Comparison of ENCODE assay signal across 8 cellular contexts in the genomic region with DNA sequence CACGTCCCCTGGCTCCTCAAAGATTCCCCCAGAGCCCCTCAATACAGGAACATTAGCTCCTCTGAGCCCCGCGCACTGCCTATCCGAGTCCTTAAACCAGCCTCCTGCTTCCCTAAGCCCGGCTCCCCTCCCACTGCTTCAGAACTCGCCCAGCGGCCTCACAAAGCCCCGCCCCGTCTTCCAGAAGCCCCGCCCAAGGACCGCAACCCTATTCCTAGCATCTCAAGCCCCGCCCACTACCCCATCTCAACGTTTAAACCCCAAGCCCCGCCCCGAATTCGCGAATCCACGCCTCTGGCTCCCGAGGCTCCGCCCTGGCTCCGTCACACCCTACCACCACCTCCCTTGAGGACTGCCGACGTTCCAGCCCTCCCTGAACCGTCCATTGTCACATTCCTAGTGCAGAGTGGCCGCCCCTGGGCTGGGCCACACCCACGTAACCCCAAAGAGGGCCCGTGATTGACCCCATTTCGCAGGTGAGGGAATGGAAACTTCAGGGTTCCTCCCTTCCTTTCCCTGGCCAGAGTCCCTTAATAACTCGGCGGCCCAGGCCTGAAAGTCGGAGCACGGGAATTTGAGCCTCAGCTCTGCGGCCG. TPM values are rescaled to one million over a fixed set of nuclear protein-coding genes. Genes with fewer than 3 reads are reported as not detected.
A peak's percentile ranks its signal among the peaks of the same experiment; 100 is the strongest.
DNase-seq lines count a peak whose midpoint lies in the region; ATAC-seq, FAIRE-seq and TF ChIP-seq lines count a peak whose summit lies in the region.

No MANE protein-coding gene starts in this region.

- no peak for FAIRE-seq in GM12891 (lab: Jason Lieb, UNC)

- H3K4me1 Mint-ChIP-seq in T-cell = peaks cover 25 to 33% (median 29%) of the 10 kb centered on the region in 3 donors

- H3K4me3 Mint-ChIP-seq in T-cell = peak overlapping the region; percentile 90 to 99 (median 90)

- peak overlapping the region; percentile 76 to 98 (median 91) for H3K4me3 ChIP-seq in heart right ventricle
- H3K4me3 ChIP-seq in upper lobe of right lung = peak overlapping the region; percentile 83

- H3K9me3 ChIP-seq in heart right ventricle = no peaks in the 10 kb centered on the region
- no peaks in the 10 kb centered on the region for H3K9me3 ChIP-seq in upper lobe of right lung

- TF ChIP-seq POLR2A in GM12891 (IDR thresholded peaks at IDR 0.05; ENCODE audit: low read depth, low read length) = no peak

- CTCF ChIA-PET in T-cell (lab: Charles Lee) = interaction anchor here (0.6 to 2.0 kb wide), 4 partner anchors 10 to 114 kb away, joined by 3 to 6 read pairs (median 3); no protein-coding TSS in a partner anchor

- peaks cover 0 to 51% (median 25%) of the 10 kb centered on the region in 9 donors for H3K4me1 ChIP-seq in heart right ventricle
- peaks cover 14% of the 10 kb centered on the region for H3K4me1 ChIP-seq in upper lobe of right lung

- H3K9me3 Mint-ChIP-seq in T-cell = no peaks in the 10 kb centered on the region

- DNase-seq in GM12891 (ENCODE audit: insufficient read length, low spot score) = peak; percentile 66
- DNase-seq in NCI-H1436 (lab: John Stamatoyannopoulos, UW) = peak; percentile 97
- peak; percentile 84 to 98 (median 93) for DNase-seq in T-cell
- DNase-seq in amniotic epithelial cell (ENCODE audit: low read depth) = peak; percentile 93
- peak; percentile 99 to 100 for DNase-seq in heart right ventricle
- DNase-seq in posterior cingulate gyrus = peak; percentile 90 to 99 (median 96)
- peak; percentile 100 for DNase-seq in upper lobe of right lung

- H3K36me3 ChIP-seq in heart right ventricle = no peaks in the 10 kb centered on the region
- no peaks in the 10 kb centered on the region for H3K36me3 ChIP-seq in upper lobe of right lung

- intact Hi-C loops in heart right ventricle (cut with DNase I) (loop anchor here (1.0 to 10.0 kb wide), 16 partner anchors 35 to 170 kb away; a partner anchor contains a TSS), posterior cingulate gyrus (cut with DNase I) (loop anchor here (2.0 kb wide), 1 partner anchor 71 kb away; no protein-coding TSS in a partner anchor), upper lobe of right lung (cut with DNase I) (no loop called here)

- H3K27me3 Mint-ChIP-seq in T-cell = no peaks in the 10 kb centered on the region

- H3K27ac ChIP-seq in heart right ventricle (peak overlapping the region; percentile 95 to 99 (median 98)), upper lobe of right lung (peak overlapping the region; percentile 91)

- H3K27me3 ChIP-seq in heart right ventricle = no peaks in the 10 kb centered on the region
- H3K27me3 ChIP-seq in upper lobe of right lung = no peaks in the 10 kb centered on the region

- WGBS in heart right ventricle, 2 donors = 1% methylated on average over 34 of the region's 34 CpGs

- ATAC-seq in HG02840 (IDR thresholded peaks at IDR 0.05; ENCODE audit: low FRiP score, unreplicated experiment) (peak; percentile 51), T-cell (replicated peaks in 1 of 4) (peak; percentile 71 to 75 (median 74)), heart right ventricle (peak; percentile 81 to 93 (median 89)), upper lobe of right lung (peak; percentile 86)

- no peaks in the 10 kb centered on the region for H3K36me3 Mint-ChIP-seq in T-cell

- peak overlapping the region; percentile 83 to 90 for H3K27ac Mint-ChIP-seq in T-cell

- POLR2A ChIA-PET in T-cell (lab: Charles Lee) = no interaction called here

- peak in 2 of 9 donors; percentile 1 to 10 for TF ChIP-seq CTCF in heart right ventricle (IDR thresholded peaks at IDR 0.05)
- no peak for TF ChIP-seq CTCF in upper lobe of right lung (IDR thresholded peaks at IDR 0.05)

TF ChIP-seq in GM12891, 5 proteins besides CTCF, POLR2A, EP300 and RAD21:
- TF ChIP-seq POU2F2 (IDR thresholded peaks at IDR 0.05; ENCODE audit: low read depth, low read length) = no peak
- no peak for TF ChIP-seq TAF1 (IDR thresholded peaks at IDR 0.05; ENCODE audit: low read depth, low read length)
- TF ChIP-seq PAX5 (IDR thresholded peaks at IDR 0.05; ENCODE audit: insufficient read depth, low read length, severe bottlenecking) = no peak
- no peak for TF ChIP-seq SPI1 (IDR thresholded peaks at IDR 0.05; ENCODE audit: low read depth, low read length)
- TF ChIP-seq POLR2AphosphoS5 (IDR thresholded peaks at IDR 0.05; ENCODE audit: low read depth, low read length) = no peak

RNA-seq across cellular contexts. Expression of a gene that starts 0.6 kb away (rescaled TPM):
- polyA plus RNA-seq in GM12891 (2012; ENCODE audit: low read depth, missing spikeins) = 61.9 TPM
- total RNA-seq in T-cell (10 to 100 TPM in 1 of 5 donors, 1 to 10 TPM in 4; 7.4 to 11.4 (median 8.7) TPM), heart right ventricle (10 to 100 TPM; 50.2 to 88.6 (median 59.1) TPM), upper lobe of right lung (257 TPM)
- polyA plus RNA-seq in heart right ventricle = 10 to 100 TPM; 25.5 to 34.5 TPM

Comparison
In these comparisons a context has a peak if more than half of its experiments do, and no peak if none do; other contexts are left out.
1. Peak in every context shown above with its lines: DNase-seq, ATAC-seq, H3K4me3 ChIP-seq and H3K27ac ChIP-seq.
2. RNA of a gene that starts 0.6 kb away (total RNA-seq): 257 TPM in upper lobe of right lung (single experiment) and 50.2 to 88.6 TPM in heart right ventricle; 7.4 to 11.4 TPM in T-cell; every median in the first group is over 4 times any median in the second.